ENCODE assay signal across 1 cellular context in genomic region chr1:233215135-233215722, GRCh38.
TF ChIP-seq lines count a peak whose summit lies in the region.

No MANE protein-coding gene starts in this region.

TF ChIP-seq in GM23338, 12 proteins besides CTCF, POLR2A, EP300 and RAD21 (continued from another document):
- TF ChIP-seq ZNF462 (CRISPR knock-in tag; IDR thresholded peaks at IDR 0.05) = no peak
- TF ChIP-seq STAT1 (IDR thresholded peaks at IDR 0.05; ENCODE audit: unreplicated experiment) = no peak
- TF ChIP-seq EZH2phosphoT487 (IDR thresholded peaks at IDR 0.05; ENCODE audit: unreplicated experiment) = no peak
- TF ChIP-seq POLR2AphosphoS5 (IDR thresholded peaks at IDR 0.05; ENCODE audit: low read depth) = no peak
- TF ChIP-seq JUNB (IDR thresholded peaks at IDR 0.05; ENCODE audit: unreplicated experiment) = no peak
- no peak for TF ChIP-seq EZH2 (IDR thresholded peaks at IDR 0.05; ENCODE audit: low read depth, unreplicated experiment)
- no peak for TF ChIP-seq REST (IDR thresholded peaks at IDR 0.05; ENCODE audit: unreplicated experiment)
- no peak for TF ChIP-seq ZNF114 (CRISPR knock-in tag; IDR thresholded peaks at IDR 0.05)
